Comparison of ENCODE assay signal across 23 cellular contexts in the genomic region with DNA sequence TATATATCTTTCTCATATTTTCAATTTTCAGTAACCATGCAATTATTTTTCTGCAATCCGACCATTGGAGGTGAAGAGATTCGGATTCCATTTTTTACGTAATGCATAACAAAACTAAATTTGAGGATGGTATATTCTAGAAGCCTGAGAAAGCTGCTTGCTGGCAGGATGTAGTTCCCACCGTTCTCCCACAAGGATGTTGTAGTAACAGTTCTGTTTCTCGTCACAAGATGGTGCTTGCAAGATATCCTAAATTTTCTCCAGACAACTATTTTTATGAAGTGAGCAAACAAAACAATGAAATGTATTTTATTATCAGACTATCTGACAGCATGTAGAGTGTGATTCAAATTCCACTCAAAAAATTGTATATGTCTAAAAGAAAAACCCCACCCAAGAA. TPM values are rescaled to one million over a fixed set of nuclear protein-coding genes. Genes with fewer than 3 reads are reported as not detected.
A peak's percentile ranks its signal among the peaks of the same experiment; 100 is the strongest.
DNase-seq lines count a peak whose midpoint lies in the region; ATAC-seq and TF ChIP-seq lines count a peak whose summit lies in the region.
"Had no signal": no experiment of that assay in that cellular context is flagged by ENCODE, and none has a peak within 500 bp of the region (broad histone marks: within the 10 kb centered on the region; RNA-seq: fewer than 3 reads in every experiment).

No MANE protein-coding gene starts in this region.

- intact Hi-C loops in PC-3 (cut with micrococcal nuclease): loop anchor here (2.0 kb wide), 1 partner anchor 218 kb away; no protein-coding TSS in a partner anchor

- no peak overlapping the region for H3K27ac ChIP-seq in PC-3 (ENCODE audit: low read length)
- no peak overlapping the region for H3K27ac ChIP-seq in Peyer's patch
- H3K27ac ChIP-seq: RWPE1 had no signal

- H3K36me3 ChIP-seq in PC-3 (ENCODE audit: low read depth, low read length): no peaks in the 10 kb centered on the region
- H3K36me3 ChIP-seq in Peyer's patch: no peaks in the 10 kb centered on the region

- no peaks in the 10 kb centered on the region for H4K20me1 ChIP-seq in PC-3 (ENCODE audit: low read length)

- H3K9me2 ChIP-seq in PC-3 (replicated peaks; ENCODE audit: low read length): no peaks in the 10 kb centered on the region

- no peak overlapping the region for H3K9ac ChIP-seq in PC-3 (ENCODE audit: low read length)

- TF ChIP-seq CTCF in PC-3 (conservative IDR thresholded peaks at IDR 0.05; ENCODE audit: low read depth, low read length) (peak; percentile 43; the same call in 1 of the 2 replicates), chondrocyte (IDR thresholded peaks at IDR 0.05) (peak; percentile 49), Peyer's patch (IDR thresholded peaks at IDR 0.05) (no peak)

- no peaks in the 10 kb centered on the region for H3F3A ChIP-seq in PC-3 (ENCODE audit: low read length, unreplicated experiment)

- H3K4me2 ChIP-seq in PC-3 (ENCODE audit: low read length): no peak overlapping the region

- H3K27me3 ChIP-seq in PC-3 (ENCODE audit: low read length): peaks cover 10% of the 10 kb centered on the region; the same call in 1 of the 2 replicates
- H3K27me3 ChIP-seq in Peyer's patch: no peaks in the 10 kb centered on the region

- no TSS peak for BruUV-seq in PC-3 (replicated peaks; lab: Mats Ljungman, UMichigan)

- POLR2A ChIA-PET in PC-3 (lab: Charles Lee; ENCODE audit: unreplicated experiment): no interaction called here

- H3K9me3 Mint-ChIP-seq in chondrocyte (ENCODE audit: low read depth): peaks cover 12% of the 10 kb centered on the region

- no peaks in the 10 kb centered on the region for H3K79me2 ChIP-seq in PC-3 (ENCODE audit: low read length)

- H3K27me3 Mint-ChIP-seq in chondrocyte (ENCODE audit: low read depth): no peaks in the 10 kb centered on the region
- H3K27me3 Mint-ChIP-seq: CD4-positive, CD25-positive, alpha-beta regulatory T cell had no signal

- DNase-seq in PC-3: peak; percentile 18
- no peak for DNase-seq in chondrocyte (ENCODE audit: low spot score)
- DNase-seq in globus pallidus (ENCODE audit: low spot score): peak; percentile 26
- peak; percentile 40 for DNase-seq in superior temporal gyrus (ENCODE audit: extremely low spot score)
- DNase-seq in effector CD4-positive, alpha-beta T cell: no peak
- no peak for DNase-seq in Peyer's patch
- no peak for DNase-seq in T-helper 9 cell
- DNase-seq: ACHN; AML-193; CD4-positive, CD25-positive, alpha-beta regulatory T cell; DMS153; GDM1; MV-4-11; NCI-H187; NCI-H2107; NCI-H510A; NCI-H748 treated with DMSO at 0.1 percent for 48 hours; NK-92 treated with Interleukin-12 subunit alpha and Interleukin-12 subunit beta, amount 100 ng/mL, for 24 hours; SIG-M5 had no signal

- H3K27ac Mint-ChIP-seq in chondrocyte (ENCODE audit: unreplicated experiment): no peak overlapping the region
- H3K27ac Mint-ChIP-seq: CD4-positive, CD25-positive, alpha-beta regulatory T cell had no signal

- ATAC-seq in PC-3: peak; percentile 56
- ATAC-seq: K562, SK-N-SH treated with all-trans-retinoic acid at 6 μM for 48 hours had no signal

- no peaks in the 10 kb centered on the region for H3K4me1 Mint-ChIP-seq in chondrocyte (ENCODE audit: low read depth)
- H3K4me1 Mint-ChIP-seq: CD4-positive, CD25-positive, alpha-beta regulatory T cell had no signal

- H3K4me3 ChIP-seq in PC-3 (ENCODE audit: low read length): no peak overlapping the region
- H3K4me3 ChIP-seq in Peyer's patch: no peak overlapping the region
- H3K4me3 ChIP-seq: K562 had no signal

- no peak overlapping the region for H2AFZ ChIP-seq in PC-3 (ENCODE audit: low read length)

- no peaks in the 10 kb centered on the region for H3K4me1 ChIP-seq in PC-3 (ENCODE audit: insufficient read depth, low read length)
- H3K4me1 ChIP-seq in Peyer's patch: no peaks in the 10 kb centered on the region

- CTCF ChIA-PET in PC-3 (lab: Charles Lee): no interaction called here

- no peak overlapping the region for H3K4me3 Mint-ChIP-seq in chondrocyte (ENCODE audit: unreplicated experiment)
- H3K4me3 Mint-ChIP-seq: CD4-positive, CD25-positive, alpha-beta regulatory T cell had no signal

- TF ChIP-seq POLR2A in Peyer's patch (IDR thresholded peaks at IDR 0.05): no peak

- H3K9me3 ChIP-seq in PC-3 (ENCODE audit: low read length): no peaks in the 10 kb centered on the region
- no peaks in the 10 kb centered on the region for H3K9me3 ChIP-seq in Peyer's patch

- H3K36me3 Mint-ChIP-seq in chondrocyte (ENCODE audit: low read depth): no peaks in the 10 kb centered on the region
- H3K36me3 Mint-ChIP-seq: CD4-positive, CD25-positive, alpha-beta regulatory T cell had no signal

RNA-seq across cellular contexts. Expression of a gene that starts 10.7 kb away (rescaled TPM):
- total RNA-seq in PC-3 (2014; rRNA removed): 0.07 TPM in 1 of 2 replicates, not detected in the other
- total RNA-seq in chondrocyte: 1.1 to 2.1 TPM (median 1.1 TPM) in 3 replicates
- under 1 TPM in 1 of 4 donors, not detected in 3; 0.35 TPM for total RNA-seq in Peyer's patch
- total RNA-seq: CD4-positive, CD25-positive, alpha-beta regulatory T cell; K562; OCI-LY7 had no signal

Comparison
In these comparisons a context has a peak if more than half of its experiments do, and no peak if none do; other contexts are left out.
1. DNase-seq: peak in PC-3 (single experiment), globus pallidus (single experiment) and superior temporal gyrus (single experiment); none in chondrocyte (single experiment), effector CD4-positive, alpha-beta T cell (single experiment), Peyer's patch (0 of 3) and T-helper 9 cell (single experiment).
2. CTCF ChIP-seq: peak in PC-3 (single experiment) and chondrocyte (single experiment); none in Peyer's patch (0 of 6).